Comparison of ENCODE assay signal across 10 cellular contexts in the genomic region with DNA sequence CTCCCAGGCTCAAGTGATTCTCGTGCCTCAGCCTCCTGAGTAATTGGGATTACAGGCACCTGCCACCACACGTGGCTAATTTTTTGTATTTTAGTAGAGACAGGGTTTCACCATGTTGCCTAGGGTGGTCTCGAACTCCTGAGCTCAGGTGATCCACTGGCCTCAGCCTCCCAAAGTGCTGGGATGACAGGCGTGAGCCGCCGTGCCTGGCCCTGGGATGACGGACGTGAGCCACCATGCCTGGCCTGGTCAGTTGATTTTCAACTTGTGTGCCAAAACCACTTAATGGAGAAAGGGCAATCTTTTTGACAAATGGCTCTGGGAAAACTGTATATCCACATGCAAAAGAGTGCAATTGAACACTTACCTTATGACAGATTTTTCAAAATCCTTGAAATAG. TPM values are rescaled to one million over a fixed set of nuclear protein-coding genes. Genes with fewer than 3 reads are reported as not detected.
"Had no signal": no experiment of that assay in that cellular context is flagged by ENCODE, and none has a peak within 500 bp of the region (broad histone marks: within the 10 kb centered on the region; RNA-seq: fewer than 3 reads in every experiment).

No MANE protein-coding gene starts in this region.

RNA-seq across cellular contexts. Expression of gene MUC5B, which starts 7.0 kb away (rescaled TPM):
- total RNA-seq: dermis microvascular lymphatic vessel endothelial cell, endodermal cell, glomerular endothelial cell, heart right ventricle, left ventricle myocardium inferior had no signal
- polyA plus RNA-seq: heart right ventricle, keratinocyte, mammary epithelial cell had no signal

RNA-seq across cellular contexts. Expression of gene MUC5AC, which starts 58.1 kb away (rescaled TPM):
- total RNA-seq: dermis microvascular lymphatic vessel endothelial cell, endodermal cell, esophagus mucosa, gastrocnemius medialis, glomerular endothelial cell, heart right ventricle, left ventricle myocardium inferior, liver, mammary epithelial cell had no signal
- polyA plus RNA-seq: heart right ventricle, keratinocyte, liver had no signal
